Comparison of ENCODE assay signal across 26 cellular contexts in genomic region chr17:79910985-79911361, GRCh38.
"Had no signal": no experiment of that assay in that cellular context is flagged by ENCODE, and none has a peak within 500 bp of the region (broad histone marks: within the 10 kb centered on the region; RNA-seq: fewer than 3 reads in every experiment).

No MANE protein-coding gene starts in this region.

- H3K36me3 ChIP-seq: esophagus muscularis mucosa, gastroesophageal sphincter, heart left ventricle, neutrophil, right lobe of liver, stomach, thyroid gland had no signal

- H3K27me3 ChIP-seq: hepatocyte, right lobe of liver, thyroid gland had no signal

- H3K79me2 ChIP-seq: hepatocyte, parathyroid adenoma had no signal

- H3K4me1 ChIP-seq: foreskin keratinocyte, gastroesophageal sphincter, parathyroid adenoma, right lobe of liver, thyroid gland had no signal

- H3K4me3 Mint-ChIP-seq: naive thymus-derived CD8-positive, alpha-beta T cell; nephron progenitor cell had no signal

- H3K27ac Mint-ChIP-seq: naive thymus-derived CD8-positive, alpha-beta T cell; nephron progenitor cell had no signal

- H3K9me3 ChIP-seq: esophagus muscularis mucosa, gastroesophageal sphincter, heart left ventricle, neutrophil, right lobe of liver, stomach, thyroid gland had no signal

- DNase-seq: dermis blood vessel endothelial cell; effector memory CD4-positive, alpha-beta T cell; foreskin keratinocyte; heart left ventricle; mesendoderm; midbrain; naive thymus-derived CD8-positive, alpha-beta T cell; nephron progenitor cell; small intestine; stimulated activated CD4-positive, alpha-beta T cell treated with anti-CD3 and anti-CD28 coated beads, Interleukin-12 subunit alpha, Interleukin-12 subunit beta, amount 100 ng/mL, for 4 hours; stimulated activated CD4-positive, alpha-beta T cell treated with anti-CD3 and anti-CD28 coated beads, Interleukin-1b, Interleukin-23, amount 100 ng/mL, for 48 hours; stimulated activated CD4-positive, alpha-beta T cell treated with anti-CD3 and anti-CD28 coated beads, Interleukin-4, amount 100 ng/mL, for 1 hour; stimulated activated CD8-positive, alpha-beta memory T cell treated with anti-CD3 and anti-CD28 coated beads, Interleukin-4, amount 100 ng/mL, for 48 hours; stimulated activated naive CD4-positive, alpha-beta T cell treated with Interleukin-2 at 50 U/mL for 16 hours; stomach; thyroid gland had no signal

- H3K27ac ChIP-seq: coronary artery, esophagus muscularis mucosa, foreskin keratinocyte, gastroesophageal sphincter, heart left ventricle, hepatocyte, neutrophil, parathyroid adenoma, right lobe of liver, stomach, thyroid gland had no signal

- H3K9me3 Mint-ChIP-seq: naive thymus-derived CD8-positive, alpha-beta T cell; nephron progenitor cell had no signal

- H3K4me2 ChIP-seq: hepatocyte had no signal

- FAIRE-seq: endothelial cell of umbilical vein, kidney, small intestine had no signal

- ATAC-seq: foreskin keratinocyte; gastroesophageal sphincter; heart left ventricle; left lobe of liver; naive thymus-derived CD8-positive, alpha-beta T cell; right lobe of liver had no signal

- H2AFZ ChIP-seq: hepatocyte, parathyroid adenoma had no signal

- H3K36me3 Mint-ChIP-seq: naive thymus-derived CD8-positive, alpha-beta T cell had no signal

- H3K9ac ChIP-seq: parathyroid adenoma had no signal

- H3K4me3 ChIP-seq: coronary artery, esophagus muscularis mucosa, gastroesophageal sphincter, heart left ventricle, hepatocyte, right lobe of liver, stomach, thyroid gland had no signal
